Comparison of ENCODE assay signal across 21 cellular contexts in the genomic region with DNA sequence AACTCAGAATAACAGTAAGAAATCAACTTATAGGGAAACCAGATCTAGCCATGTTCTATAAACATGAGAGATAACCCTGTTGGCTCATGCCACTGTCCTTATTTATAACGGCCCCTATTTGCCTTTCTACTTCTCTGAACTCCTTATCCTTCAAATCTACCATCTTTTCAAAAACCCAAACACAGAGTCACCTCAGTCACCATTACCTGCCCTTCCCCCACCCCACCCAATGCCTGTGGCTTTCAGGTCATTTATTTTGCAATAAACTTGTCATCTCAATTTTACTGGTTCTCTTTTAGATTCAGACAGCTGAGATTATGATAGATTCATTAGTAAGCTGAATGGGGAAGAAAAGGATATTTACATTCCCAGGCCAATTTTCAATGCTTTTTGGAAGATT. TPM values are rescaled to one million over a fixed set of nuclear protein-coding genes. Genes with fewer than 3 reads are reported as not detected.
DNase-seq lines count a peak whose midpoint lies in the region; ATAC-seq and TF ChIP-seq lines count a peak whose summit lies in the region.
"Had no signal": no experiment of that assay in that cellular context is flagged by ENCODE, and none has a peak within 500 bp of the region (broad histone marks: within the 10 kb centered on the region; RNA-seq: fewer than 3 reads in every experiment).

No MANE protein-coding gene starts in this region.

- peaks cover 5% of the 10 kb centered on the region for H3K36me3 Mint-ChIP-seq in activated CD4-positive, alpha-beta T cell treated with anti-CD3 and anti-CD28 coated beads for 36 hours (ENCODE audit: low read depth)
- peaks cover 4% of the 10 kb centered on the region for H3K36me3 Mint-ChIP-seq in activated CD4-positive, alpha-beta T cell treated with anti-CD3 and anti-CD28 coated beads, Interleukin-2, amount 10 ng/mL, durations not matched to agents 7 days and 5 days (ENCODE audit: low read depth)
- H3K36me3 Mint-ChIP-seq in activated naive CD8-positive, alpha-beta T cell treated with anti-CD3 and anti-CD28 coated beads, Interleukin-2, amount 50 U/mL, for 24 hours (ENCODE audit: low read depth) = no peaks in the 10 kb centered on the region
- H3K36me3 Mint-ChIP-seq in activated naive CD8-positive, alpha-beta T cell treated with anti-CD3 and anti-CD28 coated beads for 36 hours = peaks cover 7% of the 10 kb centered on the region
- H3K36me3 Mint-ChIP-seq in naive thymus-derived CD4-positive, alpha-beta T cell = peaks cover 0 to 6% (median 3%) of the 10 kb centered on the region in 5 donors

- no peak overlapping the region for H3K27ac Mint-ChIP-seq in activated CD4-positive, alpha-beta T cell treated with anti-CD3 and anti-CD28 coated beads for 36 hours
- H3K27ac Mint-ChIP-seq in activated CD4-positive, alpha-beta T cell treated with anti-CD3 and anti-CD28 coated beads, Interleukin-2, amount 10 ng/mL, durations not matched to agents 7 days and 5 days = no peak overlapping the region
- no peak overlapping the region for H3K27ac Mint-ChIP-seq in activated naive CD8-positive, alpha-beta T cell treated with anti-CD3 and anti-CD28 coated beads, Interleukin-2, amount 50 U/mL, for 24 hours
- no peak overlapping the region for H3K27ac Mint-ChIP-seq in activated naive CD8-positive, alpha-beta T cell treated with anti-CD3 and anti-CD28 coated beads for 36 hours
- H3K27ac Mint-ChIP-seq in naive thymus-derived CD4-positive, alpha-beta T cell = no peak overlapping the region
- H3K27ac Mint-ChIP-seq: CD14-positive monocyte had no signal

- H3K4me1 Mint-ChIP-seq in activated CD4-positive, alpha-beta T cell treated with anti-CD3 and anti-CD28 coated beads for 36 hours = peaks cover 34% of the 10 kb centered on the region
- H3K4me1 Mint-ChIP-seq in activated CD4-positive, alpha-beta T cell treated with anti-CD3 and anti-CD28 coated beads, Interleukin-2, amount 10 ng/mL, durations not matched to agents 7 days and 5 days = peaks cover 14% of the 10 kb centered on the region
- peaks cover 26% of the 10 kb centered on the region for H3K4me1 Mint-ChIP-seq in activated naive CD8-positive, alpha-beta T cell treated with anti-CD3 and anti-CD28 coated beads, Interleukin-2, amount 50 U/mL, for 24 hours
- peaks cover 20% of the 10 kb centered on the region for H3K4me1 Mint-ChIP-seq in activated naive CD8-positive, alpha-beta T cell treated with anti-CD3 and anti-CD28 coated beads for 36 hours
- H3K4me1 Mint-ChIP-seq in naive thymus-derived CD4-positive, alpha-beta T cell = peaks cover 4 to 41% (median 30%) of the 10 kb centered on the region in 7 donors

- WGBS in adrenal gland, 4 donors = 34 to 52% (median 45%) methylated on average over 1 of the region's 1 CpG

- H2AFZ ChIP-seq in OCI-LY7 (ENCODE audit: low read length) = no peak overlapping the region

- H3K9me3 Mint-ChIP-seq in activated CD4-positive, alpha-beta T cell treated with anti-CD3 and anti-CD28 coated beads for 36 hours (ENCODE audit: low read depth) = peaks cover under 1% of the 10 kb centered on the region
- H3K9me3 Mint-ChIP-seq in activated CD4-positive, alpha-beta T cell treated with anti-CD3 and anti-CD28 coated beads, Interleukin-2, amount 10 ng/mL, durations not matched to agents 7 days and 5 days = peaks cover 6% of the 10 kb centered on the region
- H3K9me3 Mint-ChIP-seq in activated naive CD8-positive, alpha-beta T cell treated with anti-CD3 and anti-CD28 coated beads, Interleukin-2, amount 50 U/mL, for 24 hours = no peaks in the 10 kb centered on the region
- peaks cover 4% of the 10 kb centered on the region for H3K9me3 Mint-ChIP-seq in activated naive CD8-positive, alpha-beta T cell treated with anti-CD3 and anti-CD28 coated beads for 36 hours
- H3K9me3 Mint-ChIP-seq in naive thymus-derived CD4-positive, alpha-beta T cell = peaks cover 0 to 11% (median 0%) of the 10 kb centered on the region in 11 donors

- CTCF ChIA-PET in activated CD4-positive, alpha-beta T cell treated with anti-CD3 and anti-CD28 coated beads for 36 hours (lab: Charles Lee) = interaction anchor here (1.4 kb wide), 1 partner anchor 58 kb away, joined by 3 read pairs; no protein-coding TSS in a partner anchor
- CTCF ChIA-PET in activated CD4-positive, alpha-beta T cell treated with anti-CD3 and anti-CD28 coated beads, Interleukin-2, amount 10 ng/mL, durations not matched to agents 7 days and 5 days (lab: Charles Lee) = no interaction called here
- CTCF ChIA-PET in OCI-LY7 (lab: Charles Lee; ENCODE audit: unreplicated experiment) = no interaction called here
- CTCF ChIA-PET in naive thymus-derived CD4-positive, alpha-beta T cell (lab: Charles Lee) = no interaction called here

- POLR2A ChIA-PET in activated CD4-positive, alpha-beta T cell treated with anti-CD3 and anti-CD28 coated beads for 36 hours (lab: Charles Lee) = no interaction called here
- POLR2A ChIA-PET in activated CD4-positive, alpha-beta T cell treated with anti-CD3 and anti-CD28 coated beads, Interleukin-2, amount 10 ng/mL, durations not matched to agents 7 days and 5 days (lab: Charles Lee) = interaction anchor here (1.0 kb wide), 1 partner anchor 82 kb away, joined by 4 read pairs; no protein-coding TSS in a partner anchor
- POLR2A ChIA-PET in OCI-LY7 (lab: Charles Lee) = interaction anchor here (0.6 kb wide), 1 partner anchor 15 kb away, joined by 3 read pairs; no protein-coding TSS in a partner anchor
- POLR2A ChIA-PET in naive thymus-derived CD4-positive, alpha-beta T cell (lab: Charles Lee) = no interaction called here

- H3K27ac ChIP-seq in OCI-LY7 (ENCODE audit: low read depth, low read length, poor library complexity, severe bottlenecking) = no peak overlapping the region
- H3K27ac ChIP-seq in naive thymus-derived CD4-positive, alpha-beta T cell (ENCODE audit: low read depth, low read length) = no peak overlapping the region
- H3K27ac ChIP-seq in adrenal gland = no peak overlapping the region
- H3K27ac ChIP-seq: 22Rv1, HL-60 had no signal

- peaks cover 89% of the 10 kb centered on the region for H3K79me2 ChIP-seq in OCI-LY7 (ENCODE audit: insufficient read depth, low read depth, low read length)

- H3K9me2 ChIP-seq in OCI-LY7 (ENCODE audit: insufficient read depth, low read length) = no peaks in the 10 kb centered on the region

- peak; percentile 30 for ATAC-seq in activated CD4-positive, alpha-beta T cell treated with anti-CD3 and anti-CD28 coated beads for 36 hours
- no peak for ATAC-seq in activated naive CD8-positive, alpha-beta T cell treated with anti-CD3 and anti-CD28 coated beads, Interleukin-2, amount 50 U/mL, for 24 hours
- ATAC-seq in naive thymus-derived CD4-positive, alpha-beta T cell = peak; percentile 17

- H3K27me3 Mint-ChIP-seq in activated CD4-positive, alpha-beta T cell treated with anti-CD3 and anti-CD28 coated beads for 36 hours = no peaks in the 10 kb centered on the region
- no peaks in the 10 kb centered on the region for H3K27me3 Mint-ChIP-seq in activated CD4-positive, alpha-beta T cell treated with anti-CD3 and anti-CD28 coated beads, Interleukin-2, amount 10 ng/mL, durations not matched to agents 7 days and 5 days
- no peaks in the 10 kb centered on the region for H3K27me3 Mint-ChIP-seq in activated naive CD8-positive, alpha-beta T cell treated with anti-CD3 and anti-CD28 coated beads, Interleukin-2, amount 50 U/mL, for 24 hours
- H3K27me3 Mint-ChIP-seq in activated naive CD8-positive, alpha-beta T cell treated with anti-CD3 and anti-CD28 coated beads for 36 hours = no peaks in the 10 kb centered on the region
- H3K27me3 Mint-ChIP-seq in naive thymus-derived CD4-positive, alpha-beta T cell = no peaks in the 10 kb centered on the region

- H3K9me3 ChIP-seq in OCI-LY7 (ENCODE audit: low read length) (peaks cover 6% of the 10 kb centered on the region; the same call in 1 of the 2 replicates), adrenal gland (replicated peaks in 1 of 3) (peaks cover 0 to 1% (median 0%) of the 10 kb centered on the region in 3 donors)
- peaks cover 0 to 4% (median 0%) of the 10 kb centered on the region in 3 experiments for H3K9me3 ChIP-seq in naive thymus-derived CD4-positive, alpha-beta T cell (ENCODE audit: control insufficient read depth in 2 of 3, low read length in 3 of 3)
- H3K9me3 ChIP-seq: MG63 had no signal

- H3K27me3 ChIP-seq in naive thymus-derived CD4-positive, alpha-beta T cell (ENCODE audit: control insufficient read depth in 2 of 2, insufficient read depth in 2 of 2, low read length in 2 of 2) = no peaks in the 10 kb centered on the region
- no peaks in the 10 kb centered on the region for H3K27me3 ChIP-seq in adrenal gland
- H3K27me3 ChIP-seq: MG63 had no signal

- H3K4me3 ChIP-seq in OCI-LY7 (ENCODE audit: low read depth, low read length, poor library complexity, severe bottlenecking) = no peak overlapping the region
- no peak overlapping the region for H3K4me3 ChIP-seq in naive thymus-derived CD4-positive, alpha-beta T cell (ENCODE audit: low read length)
- H3K4me3 ChIP-seq in adrenal gland = no peak overlapping the region
- H3K4me3 ChIP-seq: MG63 had no signal

- no peak for TF ChIP-seq POLR2A in adrenal gland (IDR thresholded peaks at IDR 0.05)

- H4K20me1 ChIP-seq in OCI-LY7 (ENCODE audit: insufficient read depth, low read length) = no peaks in the 10 kb centered on the region

- H3K4me2 ChIP-seq in OCI-LY7 (ENCODE audit: low read length) = no peak overlapping the region

- no peak overlapping the region for H3K4me3 Mint-ChIP-seq in activated CD4-positive, alpha-beta T cell treated with anti-CD3 and anti-CD28 coated beads for 36 hours
- no peak overlapping the region for H3K4me3 Mint-ChIP-seq in activated CD4-positive, alpha-beta T cell treated with anti-CD3 and anti-CD28 coated beads, Interleukin-2, amount 10 ng/mL, durations not matched to agents 7 days and 5 days
- no peak overlapping the region for H3K4me3 Mint-ChIP-seq in activated naive CD8-positive, alpha-beta T cell treated with anti-CD3 and anti-CD28 coated beads, Interleukin-2, amount 50 U/mL, for 24 hours
- H3K4me3 Mint-ChIP-seq in activated naive CD8-positive, alpha-beta T cell treated with anti-CD3 and anti-CD28 coated beads for 36 hours = no peak overlapping the region
- no peak overlapping the region for H3K4me3 Mint-ChIP-seq in naive thymus-derived CD4-positive, alpha-beta T cell
- H3K4me3 Mint-ChIP-seq: CD14-positive monocyte had no signal

- peak; percentile 48 for DNase-seq in activated CD4-positive, alpha-beta T cell treated with anti-CD3 and anti-CD28 coated beads for 36 hours
- no peak for DNase-seq in activated CD4-positive, alpha-beta T cell treated with anti-CD3 and anti-CD28 coated beads, Interleukin-2, amount 10 ng/mL, durations not matched to agents 7 days and 5 days
- peak; percentile 19 for DNase-seq in activated naive CD8-positive, alpha-beta T cell treated with anti-CD3 and anti-CD28 coated beads, Interleukin-2, amount 50 U/mL, for 24 hours
- DNase-seq in activated naive CD8-positive, alpha-beta T cell treated with anti-CD3 and anti-CD28 coated beads for 36 hours = no peak
- DNase-seq in OCI-LY7 (ENCODE audit: low spot score) = no peak
- DNase-seq in naive thymus-derived CD4-positive, alpha-beta T cell = no peak
- no peak for DNase-seq in adrenal gland
- no peak for DNase-seq in retina
- DNase-seq: DND-41, Karpas-422, MG63, NCI-H1048, NCI-H1436 treated with DMSO at 0.1 percent for 48 hours, NCI-H2029, NCI-H345, NCI-H524 treated with DMSO at 0.1 percent for 48 hours, PC-3, RPMI8226 had no signal

- no peaks in the 10 kb centered on the region for H3K36me3 ChIP-seq in OCI-LY7 (ENCODE audit: insufficient read depth, low read length)
- H3K36me3 ChIP-seq in naive thymus-derived CD4-positive, alpha-beta T cell (ENCODE audit: control insufficient read depth in 2 of 3, insufficient read depth in 3 of 3, low read length in 3 of 3) = no peaks in the 10 kb centered on the region
- no peaks in the 10 kb centered on the region for H3K36me3 ChIP-seq in adrenal gland (replicated peaks in 1 of 2)
- H3K36me3 ChIP-seq: MG63 had no signal

- TSS peak; percentile 15 for BruUV-seq in OCI-LY7 (replicated peaks; lab: Mats Ljungman, UMichigan)

- H3K4me1 ChIP-seq in OCI-LY7 (ENCODE audit: insufficient read depth, low read length, poor library complexity, severe bottlenecking) = no peaks in the 10 kb centered on the region
- no peaks in the 10 kb centered on the region for H3K4me1 ChIP-seq in naive thymus-derived CD4-positive, alpha-beta T cell (ENCODE audit: control insufficient read depth in 2 of 2, insufficient read depth in 2 of 2, low read length in 2 of 2)
- peaks cover 0 to 27% of the 10 kb centered on the region in 2 donors for H3K4me1 ChIP-seq in adrenal gland (replicated peaks in 1 of 2)

- intact Hi-C loops in activated CD4-positive, alpha-beta T cell treated with anti-CD3 and anti-CD28 coated beads for 36 hours (cut with DNase I, micrococcal nuclease) = loop anchor here in 1 of 2 experiments (5.0 kb wide), 1 partner anchor 40 kb away; no protein-coding TSS in a partner anchor
- intact Hi-C loops in OCI-LY7 (cut with micrococcal nuclease; ENCODE audit: unreplicated experiment) = no loop called here
- intact Hi-C loops in naive thymus-derived CD4-positive, alpha-beta T cell (cut with micrococcal nuclease) = loop anchor here in 1 of 2 donors (5.0 kb wide), 1 partner anchor 55 kb away; the partner anchor contains the start of gene KMT2C
- intact Hi-C loops in adrenal gland (cut with DNase I) = no loop called here

- TF ChIP-seq CTCF in OCI-LY7 (conservative IDR thresholded peaks at IDR 0.05; ENCODE audit: low read length) = no peak
- no peak for TF ChIP-seq CTCF in adrenal gland (IDR thresholded peaks at IDR 0.05)

RNA-seq across cellular contexts. Expression of gene KMT2C, which starts 53.6 kb away (rescaled TPM):
- total RNA-seq in activated CD4-positive, alpha-beta T cell treated with anti-CD3 and anti-CD28 coated beads for 36 hours = 10 to 100 TPM; 35.9 to 42.7 TPM
- total RNA-seq in activated CD4-positive, alpha-beta T cell treated with anti-CD3 and anti-CD28 coated beads, Interleukin-2, amount 10 ng/mL, durations not matched to agents 7 days and 5 days = 10 to 100 TPM; 66.7 to 74.0 TPM
- total RNA-seq in activated naive CD8-positive, alpha-beta T cell treated with anti-CD3 and anti-CD28 coated beads for 36 hours = 10 to 100 TPM; 34.2 to 38.2 TPM
- total RNA-seq in OCI-LY7 (2014; rRNA removed; shearing (Covaris generic)) = 47.5 and 51.9 TPM in 2 replicates
- total RNA-seq in OCI-LY7 (2022) (86.8 and 105 TPM in 2 replicates), adrenal gland (100 to 1,000 TPM in 1 of 8 donors, 10 to 100 TPM in 7; 35.8 to 105 (median 69.9) TPM)
- 100 to 1,000 TPM in 4 of 5 experiments, 10 to 100 TPM in 1; 82.5 to 152 (median 121) TPM for total RNA-seq in naive thymus-derived CD4-positive, alpha-beta T cell
- 10 to 100 TPM; 17.0 to 18.6 TPM for polyA plus RNA-seq in naive thymus-derived CD4-positive, alpha-beta T cell
- 10 to 100 TPM in 2 of 3 donors, 1 to 10 TPM in 1; 6.9 to 27.4 (median 16.9) TPM for polyA plus RNA-seq in adrenal gland

Comparison
In these comparisons a context has a peak if more than half of its experiments do, and no peak if none do; other contexts are left out.
1. DNase-seq: peak in activated CD4-positive, alpha-beta T cell treated with anti-CD3 and anti-CD28 coated beads for 36 hours (single experiment) and activated naive CD8-positive, alpha-beta T cell treated with anti-CD3 and anti-CD28 coated beads, Interleukin-2, amount 50 U/mL, for 24 hours (single experiment); none in activated CD4-positive, alpha-beta T cell treated with anti-CD3 and anti-CD28 coated beads, Interleukin-2, amount 10 ng/mL, durations not matched to agents 7 days and 5 days (single experiment), activated naive CD8-positive, alpha-beta T cell treated with anti-CD3 and anti-CD28 coated beads for 36 hours (single experiment), OCI-LY7 (single experiment), naive thymus-derived CD4-positive, alpha-beta T cell (0 of 9), adrenal gland (0 of 7) and retina (single experiment).
2. POLR2A ChIA-PET loops: an anchor here in activated CD4-positive, alpha-beta T cell treated with anti-CD3 and anti-CD28 coated beads, Interleukin-2, amount 10 ng/mL, durations not matched to agents 7 days and 5 days (1.0 kb wide) and OCI-LY7 (0.6 kb wide); none called in activated CD4-positive, alpha-beta T cell treated with anti-CD3 and anti-CD28 coated beads for 36 hours and naive thymus-derived CD4-positive, alpha-beta T cell.